ENCODE assay signal across 21 cellular contexts in the genomic region with DNA sequence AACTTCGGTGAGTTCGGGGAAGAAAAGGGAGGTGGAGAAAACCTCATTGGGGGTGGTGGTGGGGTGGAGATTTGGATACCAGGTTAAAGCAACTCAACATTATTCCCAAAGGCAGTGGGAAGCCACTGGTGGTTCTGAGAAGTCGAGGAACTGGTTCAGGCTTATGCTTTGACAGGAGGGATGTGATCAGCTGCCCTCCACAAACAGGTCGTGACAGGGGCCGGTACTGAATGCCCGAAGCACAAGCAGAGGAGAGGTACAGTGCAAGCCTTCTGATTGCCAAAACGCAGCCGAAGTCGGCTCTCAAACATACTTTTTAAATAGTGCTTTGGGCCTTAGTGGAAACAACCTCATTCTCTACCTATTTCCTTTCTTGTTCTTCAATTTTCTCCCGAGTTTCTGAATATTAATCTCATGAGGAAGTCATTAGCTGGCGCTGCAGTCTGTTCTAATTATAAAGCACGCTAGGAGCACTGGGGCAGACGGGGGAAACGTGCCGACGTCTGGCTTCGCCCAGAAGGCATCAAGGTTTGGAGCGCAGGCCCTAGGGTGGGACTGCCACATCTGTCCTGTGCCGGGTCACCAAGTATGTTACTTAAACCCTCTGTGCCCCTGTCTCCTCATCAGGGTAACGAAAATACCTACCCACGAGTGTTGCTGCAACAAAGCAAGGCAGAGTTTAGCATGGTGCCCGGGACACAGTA. TPM values are rescaled to one million over a fixed set of nuclear protein-coding genes. Genes with fewer than 3 reads are reported as not detected.
A peak's percentile ranks its signal among the peaks of the same experiment; 100 is the strongest.
DNase-seq lines count a peak whose midpoint lies in the region; ATAC-seq and TF ChIP-seq lines count a peak whose summit lies in the region.
"Had no signal": no experiment of that assay in that cellular context is flagged by ENCODE, and none has a peak within 500 bp of the region (broad histone marks: within the 10 kb centered on the region; RNA-seq: fewer than 3 reads in every experiment).

No MANE protein-coding gene starts in this region.

- H3K4me1 ChIP-seq in SK-N-SH (ENCODE audit: control insufficient read depth in 1 of 2, insufficient read depth in 2 of 2, low read depth in 1 of 2, low read length in 1 of 2) (peaks cover 59 to 75% of the 10 kb centered on the region in 2 experiments), esophagus (ENCODE audit: control insufficient read depth in 2 of 2, insufficient read depth in 2 of 2, low read length in 1 of 2) (peaks cover 23 to 46% of the 10 kb centered on the region in 2 donors), mesendoderm (ENCODE audit: control insufficient read depth, low read depth, low read length) (peaks cover 18% of the 10 kb centered on the region)

- 0 out of 2 replicates have a peak, but pooled peaks cover 11% of the 10 kb centered on the region for H4K20me1 ChIP-seq in SK-N-SH (ENCODE audit: insufficient read depth)

- TF ChIP-seq CTCF in SK-N-SH (IDR thresholded peaks at IDR 0.05) (no peak), endothelial cell (IDR thresholded peaks at IDR 0.05; ENCODE audit: unreplicated experiment) (no peak)

- no peak for TF ChIP-seq RAD21 in SK-N-SH (IDR thresholded peaks at IDR 0.05; ENCODE audit: low read length)

- no peaks in the 10 kb centered on the region for H3K36me3 ChIP-seq in SK-N-SH (replicated peaks in 1 of 2; ENCODE audit: control insufficient read depth in 1 of 2, insufficient read depth in 2 of 2, low read length in 1 of 2)
- no peaks in the 10 kb centered on the region for H3K36me3 ChIP-seq in esophagus (ENCODE audit: control insufficient read depth in 2 of 2, insufficient read depth in 2 of 2, low read length in 1 of 2)
- H3K36me3 ChIP-seq in mesendoderm (ENCODE audit: control insufficient read depth, insufficient read depth, low read length), result no peaks in the 10 kb centered on the region

- no peak overlapping the region for H3K4me3 ChIP-seq in SK-N-SH (ENCODE audit: low read depth in 2 of 2, low read length in 1 of 2)
- no peak overlapping the region for H3K4me3 ChIP-seq in esophagus (ENCODE audit: low read depth in 1 of 2, low read length in 2 of 2)
- no peak overlapping the region for H3K4me3 ChIP-seq in mesendoderm (ENCODE audit: low read length)

- H3K9ac ChIP-seq in SK-N-SH, result no peak overlapping the region
- H3K9ac ChIP-seq in mesendoderm (ENCODE audit: low read length), result no peak overlapping the region

- peak overlapping the region; percentile 44 for H3K56ac ChIP-seq in mesendoderm (ENCODE audit: low read length)

- H2AFZ ChIP-seq in SK-N-SH (ENCODE audit: low read depth), result no peak overlapping the region

- H2BK5ac ChIP-seq in mesendoderm (ENCODE audit: low read length), result no peak overlapping the region

- POLR2A ChIA-PET in SK-N-SH (lab: Yijun Ruan, JAX), result no interaction called here

- H3K27ac ChIP-seq in SK-N-SH (ENCODE audit: low read depth in 2 of 2, low read length in 1 of 2) (peak overlapping the region; percentile 64 to 97), esophagus (ENCODE audit: low read depth in 2 of 2, low read length in 1 of 2) (peak overlapping the region; percentile 68 to 85), mesendoderm (ENCODE audit: low read depth, low read length) (no peak overlapping the region)
- H3K27ac ChIP-seq: 22Rv1 had no signal

- no peak for TF ChIP-seq EP300 in SK-N-SH (IDR thresholded peaks at IDR 0.05; ENCODE audit: borderline replicate concordance in 1 of 2, low read depth in 1 of 2, low read length in 1 of 2)

- no peak overlapping the region for H3K18ac ChIP-seq in mesendoderm (ENCODE audit: low read length)

- no peaks in the 10 kb centered on the region for H3K27me3 ChIP-seq in SK-N-SH (ENCODE audit: insufficient read depth)
- no peaks in the 10 kb centered on the region for H3K27me3 ChIP-seq in esophagus (ENCODE audit: control insufficient read depth in 1 of 2, insufficient read depth in 2 of 2, low read length in 2 of 2)
- H3K27me3 ChIP-seq in mesendoderm (ENCODE audit: insufficient read depth, low read length, poor library complexity), result no peaks in the 10 kb centered on the region

- CTCF ChIA-PET in SK-N-SH (lab: Yijun Ruan, JAX), result interaction anchor here (0.8 to 1.6 kb wide), 7 partner anchors 8 to 128 kb away, joined by 3 to 4 read pairs (median 3); no protein-coding TSS in a partner anchor

- peaks cover 35% of the 10 kb centered on the region for H3K4me1 Mint-ChIP-seq in endothelial cell (ENCODE audit: unreplicated experiment)

- WGBS in SK-N-SH (ENCODE audit: low lambda C conversion rate), result 79% methylated on average over 19 of the region's 22 CpGs
- WGBS in esophagus, 2 donors, result 44 to 54% methylated on average over 22 of the region's 22 CpGs
- no CpG with 5 or more reads among the region's 22 CpGs for WGBS in mesendoderm (ENCODE audit: extremely low coverage, insufficient coverage, low lambda C conversion rate)

- DNase-seq in SK-N-SH (no peak), mesendoderm (no peak), endothelial cell (ENCODE audit: low spot score) (no peak), NCI-H2107 treated with DMSO at 0.1 percent for 48 hours (lab: John Stamatoyannopoulos, UW; ENCODE audit: unreplicated experiment) (no peak), cerebellum (ENCODE audit: low spot score) (no peak)
- DNase-seq: activated CD4-positive, alpha-beta T cell treated with anti-CD3 and anti-CD28 coated beads for 4 hours; activated naive CD4-positive, alpha-beta T cell treated with anti-CD3 and anti-CD28 coated beads, Interleukin-2, amount 50 U/mL, for 16 hours; CD4-positive, alpha-beta T cell; DMS153; effector CD4-positive, alpha-beta T cell; KG1; NCI-H1436 treated with DMSO at 0.1 percent for 48 hours; NCI-H2171 treated with DMSO at 0.1 percent for 48 hours; NCI-H524 treated with DMSO at 0.1 percent for 48 hours; posterior cingulate gyrus had no signal

- H3K9me3 ChIP-seq in SK-N-SH, result no peaks in the 10 kb centered on the region
- no peaks in the 10 kb centered on the region for H3K9me3 ChIP-seq in esophagus (ENCODE audit: control insufficient read depth in 2 of 2, insufficient read depth in 1 of 2, low read depth in 1 of 2, low read length in 1 of 2)

- peaks cover 28% of the 10 kb centered on the region for H3F3A ChIP-seq in SK-N-SH (replicated peaks; ENCODE audit: insufficient read depth)

- ATAC-seq in SK-N-SH treated with all-trans-retinoic acid at 6 μM for 48 hours (no peak), HG02759 (IDR thresholded peaks at IDR 0.05; ENCODE audit: unreplicated experiment) (no peak)
- ATAC-seq: HCT116 had no signal

- peaks cover 5% of the 10 kb centered on the region for H3K36me3 Mint-ChIP-seq in endothelial cell (ENCODE audit: low read depth, unreplicated experiment)

- peaks cover 11% of the 10 kb centered on the region for H3K27me3 Mint-ChIP-seq in endothelial cell (ENCODE audit: unreplicated experiment)
- H3K27me3 Mint-ChIP-seq: CD4-positive, alpha-beta T cell had no signal

- peaks cover 46% of the 10 kb centered on the region for H3K79me1 ChIP-seq in mesendoderm (ENCODE audit: low read length)

- H3K79me2 ChIP-seq in SK-N-SH (ENCODE audit: insufficient read depth) (peaks cover 99% of the 10 kb centered on the region), mesendoderm (ENCODE audit: control insufficient read depth, insufficient read depth, low read length) (peaks cover 96% of the 10 kb centered on the region)

- H3K9me2 ChIP-seq in SK-N-SH, result no peaks in the 10 kb centered on the region

- no peak overlapping the region for H4K5ac ChIP-seq in mesendoderm (ENCODE audit: low read length)

- H3K9me3 Mint-ChIP-seq in endothelial cell (ENCODE audit: unreplicated experiment), result no peaks in the 10 kb centered on the region
- H3K9me3 Mint-ChIP-seq: CD4-positive, alpha-beta T cell; neural crest cell had no signal

- no peak overlapping the region for H2BK15ac ChIP-seq in mesendoderm (replicated peaks; ENCODE audit: low read depth)

- no peak overlapping the region for H3K4me3 Mint-ChIP-seq in endothelial cell (ENCODE audit: unreplicated experiment)
- H3K4me3 Mint-ChIP-seq: CD4-positive, alpha-beta T cell; neural crest cell had no signal

- H3K23ac ChIP-seq in mesendoderm (ENCODE audit: low read length), result peak overlapping the region; percentile 1

- no peak overlapping the region for H2AK5ac ChIP-seq in mesendoderm (ENCODE audit: low read length)

- H2BK120ac ChIP-seq in mesendoderm (ENCODE audit: low read depth, low read length), result no peak overlapping the region

- no peak overlapping the region for H4K8ac ChIP-seq in mesendoderm (ENCODE audit: low read depth, low read length)

- H3K4ac ChIP-seq in mesendoderm (ENCODE audit: low read depth, low read length), result no peak overlapping the region

- H3K4me2 ChIP-seq in SK-N-SH (0 out of 2 replicates have a peak overlapping the region, but pooled peaks have one; percentile 7), mesendoderm (ENCODE audit: low read length) (no peak overlapping the region)

- no peak overlapping the region for H3K27ac Mint-ChIP-seq in endothelial cell (ENCODE audit: unreplicated experiment)
- H3K27ac Mint-ChIP-seq: CD4-positive, alpha-beta T cell had no signal

TF ChIP-seq in SK-N-SH, 30 proteins besides CTCF, POLR2A, EP300 and RAD21 (continues in another document):
- TF ChIP-seq RFX5 (IDR thresholded peaks at IDR 0.05; ENCODE audit: low read length), result no peak
- no peak for TF ChIP-seq ELF1 (IDR thresholded peaks at IDR 0.05)
- no peak for TF ChIP-seq USF1 (IDR thresholded peaks at IDR 0.05; ENCODE audit: borderline replicate concordance, low read depth)
- TF ChIP-seq YY1 (IDR thresholded peaks at IDR 0.05; ENCODE audit: low read depth), result no peak

TF ChIP-seq in SK-N-SH treated with all-trans-retinoic acid at 6 μM for 48 hours, 23 proteins besides CTCF, POLR2A, EP300 and RAD21:
- no peak for TF ChIP-seq ZNF70 (CRISPR knock-in tag; IDR thresholded peaks at IDR 0.05)

RNA-seq across cellular contexts. Expression of gene SHB, which starts 27.3 kb away (rescaled TPM):
- 20.5 and 26.0 TPM in 2 replicates for polyA plus RNA-seq in SK-N-SH (2012; rRNA removed)
- 14.2 and 18.7 TPM in 2 replicates for polyA plus RNA-seq in SK-N-SH (2012; cell fraction: cytosol; rRNA removed)
- polyA plus RNA-seq in SK-N-SH (2012; cell fraction: nucleus; rRNA removed), result 21.7 and 22.0 TPM in 2 replicates
- 10 to 100 TPM; 14.7 to 15.7 TPM for polyA plus RNA-seq in esophagus
- 13.4 TPM for polyA plus RNA-seq in mesendoderm (2013, experiment 1 of 2)
- polyA plus RNA-seq in mesendoderm (2013, experiment 2 of 2), result 13.5 TPM
- 18.5 TPM for total RNA-seq in endothelial cell (ENCODE audit: unreplicated experiment)
- total RNA-seq in cerebellum, result 12.2 TPM
